ENCODE assay signal across 9 cellular contexts in genomic region chr11:14029971-14030531, GRCh38.
A peak's percentile ranks its signal among the peaks of the same experiment; 100 is the strongest.
DNase-seq lines count a peak whose midpoint lies in the region; ATAC-seq and TF ChIP-seq lines count a peak whose summit lies in the region.
"Had no signal": no experiment of that assay in that cellular context is flagged by ENCODE, and none has a peak within 500 bp of the region (broad histone marks: within the 10 kb centered on the region; RNA-seq: fewer than 3 reads in every experiment).

No MANE protein-coding gene starts in this region.

- H3K4me1 ChIP-seq in Panc1 (ENCODE audit: control insufficient read depth, insufficient read depth, low read length) (no peaks in the 10 kb centered on the region; the same call in 1 of the 2 replicates), foreskin keratinocyte (no peaks in the 10 kb centered on the region), sigmoid colon (peaks cover 0 to 42% (median 31%) of the 10 kb centered on the region in 4 donors)

- ATAC-seq in Panc1 (0 out of 2 replicates have a peak, but pooled peaks have one; percentile 58), foreskin keratinocyte (peak; percentile 57), GM21360 (IDR thresholded peaks at IDR 0.05; ENCODE audit: unreplicated experiment) (no peak), GM21515 (IDR thresholded peaks at IDR 0.05; ENCODE audit: unreplicated experiment) (no peak)

- no TSS peak for BruUV-seq in Panc1 (replicated peaks; lab: Mats Ljungman, UMichigan)

- CTCF ChIA-PET in Panc1 (lab: Charles Lee), result interaction anchor here (1.0 kb wide), 1 partner anchor 37 kb away, joined by 4 read pairs; no protein-coding TSS in a partner anchor
- CTCF ChIA-PET in activated naive CD4-positive, alpha-beta T cell treated with anti-CD3 and anti-CD28 coated beads for 36 hours (lab: Charles Lee), result no interaction called here

- in situ Hi-C loops in Panc1 (cut with HindIII; ENCODE audit: low pct_unique_long_range_greater_than_20kb, low sequenced_read_pairs), result no loop called here

- POLR2A ChIA-PET in Panc1 (lab: Charles Lee), result no interaction called here

- H3K4me3 ChIP-seq in Panc1 (ENCODE audit: low read depth in 2 of 2, low read length in 2 of 2), result no peak overlapping the region
- H3K4me3 ChIP-seq in sigmoid colon, result no peak overlapping the region

- intact Hi-C loops in Panc1 (cut with micrococcal nuclease; ENCODE audit: unreplicated experiment) (no loop called here), sigmoid colon (cut with DNase I) (loop anchor here (5.0 kb wide), 2 partner anchors 48 to 68 kb away; partner anchors contain the start of gene SPON1)
- intact Hi-C loops in activated T-helper 1 cell treated with anti-CD3 and anti-CD28 coated beads, Interleukin-12 subunit alpha, Interleukin-12 subunit beta, Interleukin-2, Interleukin-4 antibody, amounts not matched to agents 30 ng/mL and 10 ng/mL and 1 ng/mL, durations not matched to agents 14 hours and 24 hours and 36 hours (cut with micrococcal nuclease), result no loop called here
- intact Hi-C loops in activated naive CD4-positive, alpha-beta T cell treated with anti-CD3 and anti-CD28 coated beads for 36 hours (cut with micrococcal nuclease), result no loop called here

- H3K36me3 ChIP-seq in Panc1 (ENCODE audit: control insufficient read depth, insufficient read depth, low read length), result no peaks in the 10 kb centered on the region
- no peaks in the 10 kb centered on the region for H3K36me3 ChIP-seq in sigmoid colon

- TF ChIP-seq CTCF in Panc1 (IDR thresholded peaks at IDR 0.05), result no peak
- TF ChIP-seq CTCF in foreskin keratinocyte (conservative IDR thresholded peaks at IDR 0.05), result no peak
- TF ChIP-seq CTCF in sigmoid colon (IDR thresholded peaks at IDR 0.05), result no peak

- DNase-seq in GM03348 (ENCODE audit: low spot score), result peak; percentile 74
- no peak for DNase-seq in Panc1 (ENCODE audit: low read depth, low spot score)
- peak in 1 of 2 donors; percentile 3 for DNase-seq in foreskin keratinocyte
- DNase-seq in sigmoid colon, result peak; percentile 82
- DNase-seq in activated T-helper 1 cell treated with anti-CD3 and anti-CD28 coated beads, Interleukin-12 subunit alpha, Interleukin-12 subunit beta, Interleukin-2, Interleukin-4 antibody, amounts not matched to agents 30 ng/mL and 10 ng/mL and 1 ng/mL, durations not matched to agents 14 hours and 24 hours and 36 hours (ENCODE audit: low spot score), result no peak
- DNase-seq in activated naive CD4-positive, alpha-beta T cell treated with anti-CD3 and anti-CD28 coated beads for 36 hours, result no peak
- DNase-seq: stimulated activated CD4-positive, alpha-beta T cell treated with anti-CD3 and anti-CD28 coated beads, Interleukin-15, amount 100 ng/mL, for 24 hours had no signal

- H3K27ac Mint-ChIP-seq in activated T-helper 1 cell treated with anti-CD3 and anti-CD28 coated beads, Interleukin-12 subunit alpha, Interleukin-12 subunit beta, Interleukin-2, Interleukin-4 antibody, amounts not matched to agents 30 ng/mL and 10 ng/mL and 1 ng/mL, durations not matched to agents 14 hours and 24 hours and 36 hours, result no peak overlapping the region
- no peak overlapping the region for H3K27ac Mint-ChIP-seq in activated naive CD4-positive, alpha-beta T cell treated with anti-CD3 and anti-CD28 coated beads for 36 hours

- no peaks in the 10 kb centered on the region for H3K4me1 Mint-ChIP-seq in activated T-helper 1 cell treated with anti-CD3 and anti-CD28 coated beads, Interleukin-12 subunit alpha, Interleukin-12 subunit beta, Interleukin-2, Interleukin-4 antibody, amounts not matched to agents 30 ng/mL and 10 ng/mL and 1 ng/mL, durations not matched to agents 14 hours and 24 hours and 36 hours (ENCODE audit: low read depth)
- no peaks in the 10 kb centered on the region for H3K4me1 Mint-ChIP-seq in activated naive CD4-positive, alpha-beta T cell treated with anti-CD3 and anti-CD28 coated beads for 36 hours (ENCODE audit: low read depth)

- H3K27me3 ChIP-seq in Panc1 (ENCODE audit: control insufficient read depth, insufficient read depth, low read length) (no peaks in the 10 kb centered on the region), foreskin keratinocyte (peaks cover 7% of the 10 kb centered on the region), sigmoid colon (no peaks in the 10 kb centered on the region)

- no peak for TF ChIP-seq POLR2A in sigmoid colon (IDR thresholded peaks at IDR 0.05)

- no peaks in the 10 kb centered on the region for H3K9me3 ChIP-seq in Panc1 (ENCODE audit: control insufficient read depth, insufficient read depth, low read depth, low read length)
- H3K9me3 ChIP-seq in sigmoid colon, result no peaks in the 10 kb centered on the region

- TF ChIP-seq EP300 in sigmoid colon (IDR thresholded peaks at IDR 0.05), result no peak

- H3K9me3 Mint-ChIP-seq in activated T-helper 1 cell treated with anti-CD3 and anti-CD28 coated beads, Interleukin-12 subunit alpha, Interleukin-12 subunit beta, Interleukin-2, Interleukin-4 antibody, amounts not matched to agents 30 ng/mL and 10 ng/mL and 1 ng/mL, durations not matched to agents 14 hours and 24 hours and 36 hours, result no peaks in the 10 kb centered on the region
- no peaks in the 10 kb centered on the region for H3K9me3 Mint-ChIP-seq in activated naive CD4-positive, alpha-beta T cell treated with anti-CD3 and anti-CD28 coated beads for 36 hours

- H3K27ac ChIP-seq in Panc1 (ENCODE audit: low read length) (no peak overlapping the region), foreskin keratinocyte (no peak overlapping the region), sigmoid colon (peak overlapping the region; percentile 64 to 78 (median 70))

- H3K27me3 Mint-ChIP-seq in activated T-helper 1 cell treated with anti-CD3 and anti-CD28 coated beads, Interleukin-12 subunit alpha, Interleukin-12 subunit beta, Interleukin-2, Interleukin-4 antibody, amounts not matched to agents 30 ng/mL and 10 ng/mL and 1 ng/mL, durations not matched to agents 14 hours and 24 hours and 36 hours (ENCODE audit: insufficient read depth), result peaks cover 3% of the 10 kb centered on the region
- no peaks in the 10 kb centered on the region for H3K27me3 Mint-ChIP-seq in activated naive CD4-positive, alpha-beta T cell treated with anti-CD3 and anti-CD28 coated beads for 36 hours (ENCODE audit: low read depth)

- WGBS in sigmoid colon, 2 donors, result 33 to 56% methylated on average over 10 of the region's 10 CpGs

- no peak overlapping the region for H3K4me3 Mint-ChIP-seq in activated T-helper 1 cell treated with anti-CD3 and anti-CD28 coated beads, Interleukin-12 subunit alpha, Interleukin-12 subunit beta, Interleukin-2, Interleukin-4 antibody, amounts not matched to agents 30 ng/mL and 10 ng/mL and 1 ng/mL, durations not matched to agents 14 hours and 24 hours and 36 hours
- no peak overlapping the region for H3K4me3 Mint-ChIP-seq in activated naive CD4-positive, alpha-beta T cell treated with anti-CD3 and anti-CD28 coated beads for 36 hours

- no peaks in the 10 kb centered on the region for H3K36me3 Mint-ChIP-seq in activated T-helper 1 cell treated with anti-CD3 and anti-CD28 coated beads, Interleukin-12 subunit alpha, Interleukin-12 subunit beta, Interleukin-2, Interleukin-4 antibody, amounts not matched to agents 30 ng/mL and 10 ng/mL and 1 ng/mL, durations not matched to agents 14 hours and 24 hours and 36 hours (ENCODE audit: low read depth)
- H3K36me3 Mint-ChIP-seq in activated naive CD4-positive, alpha-beta T cell treated with anti-CD3 and anti-CD28 coated beads for 36 hours (ENCODE audit: low read depth), result no peaks in the 10 kb centered on the region

Comparison
In these comparisons a context has a peak if more than half of its experiments do, and no peak if none do; other contexts are left out.
1. DNase-seq: peak in GM03348 (single experiment) and sigmoid colon (single experiment); none in Panc1 (single experiment), activated T-helper 1 cell treated with anti-CD3 and anti-CD28 coated beads, Interleukin-12 subunit alpha, Interleukin-12 subunit beta, Interleukin-2, Interleukin-4 antibody, amounts not matched to agents 30 ng/mL and 10 ng/mL and 1 ng/mL, durations not matched to agents 14 hours and 24 hours and 36 hours (single experiment) and activated naive CD4-positive, alpha-beta T cell treated with anti-CD3 and anti-CD28 coated beads for 36 hours (single experiment).
2. ATAC-seq: peak in Panc1 (single experiment) and foreskin keratinocyte (single experiment); none in GM21360 (single experiment) and GM21515 (single experiment).
3. H3K27ac ChIP-seq: peak in sigmoid colon (4 of 4); none in Panc1 (single experiment) and foreskin keratinocyte (single experiment).